Comparison of ENCODE assay signal across 18 cellular contexts in genomic region chr1:209386156-209386555, GRCh38.
DNase-seq lines count a peak whose midpoint lies in the region; ATAC-seq, FAIRE-seq and TF ChIP-seq lines count a peak whose summit lies in the region.
"Had no signal": no experiment of that assay in that cellular context is flagged by ENCODE, and none has a peak within 500 bp of the region (broad histone marks: within the 10 kb centered on the region; RNA-seq: fewer than 3 reads in every experiment).

No MANE protein-coding gene starts in this region.

- WGBS in small intestine, 3 donors = 72 to 86% (median 74%) methylated on average over 2 of the region's 2 CpGs

- FAIRE-seq in small intestine (lab: Jason Lieb, UNC) = no peak
- FAIRE-seq: HepG2, HTR-8/SVneo had no signal

- TF ChIP-seq CTCF in MCF 10A (IDR thresholded peaks at IDR 0.05; ENCODE audit: unreplicated experiment) (no peak), breast epithelium (IDR thresholded peaks at IDR 0.05) (no peak), mesothelial cell of epicardium (IDR thresholded peaks at IDR 0.05; ENCODE audit: unreplicated experiment) (no peak)

- H3K9me3 Mint-ChIP-seq in MCF 10A (ENCODE audit: unreplicated experiment) (no peaks in the 10 kb centered on the region), mesothelial cell of epicardium (no peaks in the 10 kb centered on the region)
- no peaks in the 10 kb centered on the region for H3K9me3 Mint-ChIP-seq in stimulated activated naive CD8-positive, alpha-beta T cell treated with anti-CD3 and anti-CD28 coated beads, Interleukin-15, amount 100 ng/mL, for 72 hours

- TF ChIP-seq POLR2A in breast epithelium (IDR thresholded peaks at IDR 0.05) = no peak

- H3K4me1 Mint-ChIP-seq in MCF 10A (ENCODE audit: insufficient read depth, unreplicated experiment) = peaks cover 65% of the 10 kb centered on the region
- H3K4me1 Mint-ChIP-seq in mesothelial cell of epicardium = peaks cover 57% of the 10 kb centered on the region
- no peaks in the 10 kb centered on the region for H3K4me1 Mint-ChIP-seq in stimulated activated naive CD8-positive, alpha-beta T cell treated with anti-CD3 and anti-CD28 coated beads, Interleukin-15, amount 100 ng/mL, for 72 hours
- H3K4me1 Mint-ChIP-seq: CD4-positive, CD25-positive, alpha-beta regulatory T cell had no signal

- H3K4me3 Mint-ChIP-seq in MCF 10A (ENCODE audit: unreplicated experiment) = no peak overlapping the region
- H3K4me3 Mint-ChIP-seq in mesothelial cell of epicardium = no peak overlapping the region
- no peak overlapping the region for H3K4me3 Mint-ChIP-seq in stimulated activated naive CD8-positive, alpha-beta T cell treated with anti-CD3 and anti-CD28 coated beads, Interleukin-15, amount 100 ng/mL, for 72 hours
- H3K4me3 Mint-ChIP-seq: CD4-positive, CD25-positive, alpha-beta regulatory T cell had no signal

- H3K9me3 ChIP-seq in breast epithelium (no peaks in the 10 kb centered on the region), small intestine (ENCODE audit: control insufficient read depth, low read depth) (no peaks in the 10 kb centered on the region)
- H3K9me3 ChIP-seq: BLaER1 had no signal

- intact Hi-C loops in MCF 10A (cut with micrococcal nuclease) (no loop called here), breast epithelium (cut with DNase I; ENCODE audit: low total_unique reads) (no loop called here)

- H3K27ac ChIP-seq in breast epithelium = peak overlapping the region in 1 of 2 donors; percentile 6
- H3K27ac ChIP-seq in epithelial cell of prostate = peak overlapping the region; percentile 98
- no peak overlapping the region for H3K27ac ChIP-seq in small intestine (ENCODE audit: low read depth in 1 of 2, low read length in 1 of 2)
- H3K27ac ChIP-seq: 22Rv1, BLaER1, GM23248 had no signal

- DNase-seq in MCF 10A (ENCODE audit: unreplicated experiment) = no peak
- DNase-seq in breast epithelium (ENCODE audit: low spot score in 2 of 2) = no peak
- no peak for DNase-seq in epithelial cell of prostate (ENCODE audit: low read depth, low spot score)
- DNase-seq in mesothelial cell of epicardium (ENCODE audit: low spot score in 2 of 2, unreplicated experiment in 2 of 2) = no peak
- no peak for DNase-seq in small intestine
- no peak for DNase-seq in NCI-H187 (lab: John Stamatoyannopoulos, UW)
- DNase-seq in activated T-cell treated with anti-CD3 and anti-CD28 coated beads for 4 hours = no peak
- DNase-seq in stimulated activated naive CD8-positive, alpha-beta T cell treated with anti-CD3 and anti-CD28 coated beads, Interleukin-15, amount 100 ng/mL, for 72 hours = no peak
- DNase-seq: AML-193; Calu3; CD4-positive, CD25-positive, alpha-beta regulatory T cell; DMS 273 treated with DMSO at 0.1 percent for 48 hours; GM23248; H7 had no signal

- BruUV-seq in MCF 10A (replicated peaks; lab: Mats Ljungman, UMichigan) = no TSS peak

- peak overlapping the region; percentile 81 for H3K27ac Mint-ChIP-seq in MCF 10A (ENCODE audit: low read depth, unreplicated experiment)
- peak overlapping the region; percentile 62 for H3K27ac Mint-ChIP-seq in mesothelial cell of epicardium
- H3K27ac Mint-ChIP-seq in stimulated activated naive CD8-positive, alpha-beta T cell treated with anti-CD3 and anti-CD28 coated beads, Interleukin-15, amount 100 ng/mL, for 72 hours = no peak overlapping the region
- H3K27ac Mint-ChIP-seq: CD4-positive, CD25-positive, alpha-beta regulatory T cell had no signal

- ATAC-seq in stimulated activated naive CD8-positive, alpha-beta T cell treated with anti-CD3 and anti-CD28 coated beads, Interleukin-15, amount 100 ng/mL, for 72 hours = no peak
- ATAC-seq: HepG2 had no signal

- no peaks in the 10 kb centered on the region for H3K27me3 Mint-ChIP-seq in MCF 10A (ENCODE audit: insufficient read depth, unreplicated experiment)
- H3K27me3 Mint-ChIP-seq in mesothelial cell of epicardium (ENCODE audit: low read depth) = no peaks in the 10 kb centered on the region
- H3K27me3 Mint-ChIP-seq in stimulated activated naive CD8-positive, alpha-beta T cell treated with anti-CD3 and anti-CD28 coated beads, Interleukin-15, amount 100 ng/mL, for 72 hours = peaks cover 8% of the 10 kb centered on the region

- H3K27me3 ChIP-seq in breast epithelium = no peaks in the 10 kb centered on the region
- no peaks in the 10 kb centered on the region for H3K27me3 ChIP-seq in small intestine (ENCODE audit: control insufficient read depth in 2 of 2, insufficient read depth in 2 of 2, low read length in 2 of 2)
- H3K27me3 ChIP-seq: BLaER1 had no signal

- H3K4me1 ChIP-seq in breast epithelium = no peaks in the 10 kb centered on the region
- H3K4me1 ChIP-seq in small intestine (ENCODE audit: control insufficient read depth in 2 of 2, insufficient read depth in 1 of 2, low read depth in 1 of 2, low read length in 1 of 2) = no peaks in the 10 kb centered on the region

- H3K36me3 Mint-ChIP-seq in MCF 10A (ENCODE audit: insufficient read depth, unreplicated experiment) (no peaks in the 10 kb centered on the region), mesothelial cell of epicardium (no peaks in the 10 kb centered on the region)
- H3K36me3 Mint-ChIP-seq: CD4-positive, CD25-positive, alpha-beta regulatory T cell had no signal

- POLR2A ChIA-PET in MCF 10A (lab: Yijun Ruan, JAX) = interaction anchor here (0.8 to 41.8 kb wide), 8 partner anchors 11 to 145 kb away, joined by 3 to 6956 read pairs (median 13); no protein-coding TSS in a partner anchor

- H3K4me3 ChIP-seq in breast epithelium = no peak overlapping the region
- H3K4me3 ChIP-seq in small intestine (ENCODE audit: low read depth in 1 of 2, low read length in 2 of 2) = no peak overlapping the region
- H3K4me3 ChIP-seq: BLaER1, GM23248 had no signal

- CTCF ChIA-PET in MCF 10A (lab: Yijun Ruan, JAX) = interaction anchor here (0.8 to 41.1 kb wide), 12 partner anchors 12 to 180 kb away, joined by 4 to 1242 read pairs (median 18); no protein-coding TSS in a partner anchor

- H3K36me3 ChIP-seq in breast epithelium (no peaks in the 10 kb centered on the region), small intestine (ENCODE audit: control insufficient read depth in 2 of 2, insufficient read depth in 2 of 2, low read length in 2 of 2) (no peaks in the 10 kb centered on the region)
- H3K36me3 ChIP-seq: BLaER1 had no signal

Comparison
In these comparisons a context has a peak if more than half of its experiments do, and no peak if none do; other contexts are left out.
1. H3K27ac Mint-ChIP-seq: peak in MCF 10A (single experiment) and mesothelial cell of epicardium (single experiment); none in stimulated activated naive CD8-positive, alpha-beta T cell treated with anti-CD3 and anti-CD28 coated beads, Interleukin-15, amount 100 ng/mL, for 72 hours (0 of 2).